In genomic region chr20:38260378-38261053, GRCh38 we compare ENCODE assay signal across 11 cellular contexts. TPM values are rescaled to one million over a fixed set of nuclear protein-coding genes. Genes with fewer than 3 reads are reported as not detected.
A peak's percentile ranks its signal among the peaks of the same experiment; 100 is the strongest.
DNase-seq lines count a peak whose midpoint lies in the region; ATAC-seq lines count a peak whose summit lies in the region.
"Had no signal": no experiment of that assay in that cellular context is flagged by ENCODE, and none has a peak within 500 bp of the region (broad histone marks: within the 10 kb centered on the region; RNA-seq: fewer than 3 reads in every experiment).

KIAA1755 (minus strand) TSS chr20:38260735; CDS start chr20:38260500, 235 bp downstream.

- H3K4me1 Mint-ChIP-seq in activated T-helper 17 cell treated with anti-CD3 and anti-CD28 coated beads, Interleukin-2, amount 50 U/mL, for 72 hours = no peaks in the 10 kb centered on the region

- H3K27me3 Mint-ChIP-seq in activated T-helper 17 cell treated with anti-CD3 and anti-CD28 coated beads, Interleukin-2, amount 50 U/mL, for 72 hours = peaks cover 58% of the 10 kb centered on the region

- H3K4me3 ChIP-seq in right cardiac atrium (ENCODE audit: low read length) = peak within 1 kb of the TSS; percentile 54

- peak; percentile 87 to 90 for ATAC-seq in right cardiac atrium
- no peak for ATAC-seq in activated T-helper 17 cell treated with anti-CD3 and anti-CD28 coated beads, Interleukin-2, amount 50 U/mL, for 72 hours (replicated peaks)
- ATAC-seq in GM19395 (IDR thresholded peaks at IDR 0.05; ENCODE audit: unreplicated experiment) = no peak
- no peak for ATAC-seq in HG02870 (IDR thresholded peaks at IDR 0.05; ENCODE audit: unreplicated experiment)

- peak within 1 kb of the TSS; percentile 59 for H3K27ac ChIP-seq in right cardiac atrium (ENCODE audit: low read length)

- H3K27me3 ChIP-seq in right cardiac atrium (ENCODE audit: control insufficient read depth, insufficient read depth) = peaks cover 3% of the 10 kb centered on the region

- H3K9me3 Mint-ChIP-seq in activated T-helper 17 cell treated with anti-CD3 and anti-CD28 coated beads, Interleukin-2, amount 50 U/mL, for 72 hours = no peaks in the 10 kb centered on the region

- intact Hi-C loops in right cardiac atrium (cut with DNase I) (no loop called here), posterior vena cava (cut with DNase I) (no loop called here)

- DNase-seq in Ammon's horn (ENCODE audit: low spot score) = peak; percentile 84
- DNase-seq in anterior cingulate cortex (lab: John Stamatoyannopoulos, UW) = peak in 52 of 58 donors; percentile 17 to 90 (median 64)
- DNase-seq in right cardiac atrium = peak; percentile 76 to 91 (median 89)
- peak; percentile 86 for DNase-seq in posterior vena cava (ENCODE audit: low spot score)
- DNase-seq in activated CD4-positive, CD25-positive, alpha-beta regulatory T cell treated with anti-CD3 and anti-CD28 coated beads, Interleukin-2, amount 50 U/mL, for 72 hours = no peak
- DNase-seq: NCI-H2081 had no signal

- 5% methylated on average over 64 of the region's 65 CpGs for WGBS in right cardiac atrium

- no peak within 1 kb of the TSS for H3K27ac Mint-ChIP-seq in activated T-helper 17 cell treated with anti-CD3 and anti-CD28 coated beads, Interleukin-2, amount 50 U/mL, for 72 hours

- peaks cover 2% of the 10 kb centered on the region for H3K4me1 ChIP-seq in right cardiac atrium (ENCODE audit: control insufficient read depth, insufficient read depth, low read length)

- H3K36me3 Mint-ChIP-seq in activated T-helper 17 cell treated with anti-CD3 and anti-CD28 coated beads, Interleukin-2, amount 50 U/mL, for 72 hours (ENCODE audit: low read depth) = no peaks in the 10 kb centered on the region

- H3K9me3 ChIP-seq in right cardiac atrium (ENCODE audit: control insufficient read depth, low read length) = no peaks in the 10 kb centered on the region

- no peak within 1 kb of the TSS for H3K4me3 Mint-ChIP-seq in activated T-helper 17 cell treated with anti-CD3 and anti-CD28 coated beads, Interleukin-2, amount 50 U/mL, for 72 hours

RNA-seq across cellular contexts. Expression of gene KIAA1755, which starts in this region (rescaled TPM):
- total RNA-seq in right cardiac atrium = 10 to 100 TPM; 13.6 to 18.7 (median 17.5) TPM
- polyA plus RNA-seq in right cardiac atrium = 5.8 TPM
- 10 to 100 TPM; 12.9 to 18.6 TPM for total RNA-seq in posterior vena cava
- total RNA-seq in activated T-helper 17 cell treated with anti-CD3 and anti-CD28 coated beads, Interleukin-2, amount 50 U/mL, for 72 hours = not detected
- total RNA-seq: activated CD8-positive, alpha-beta memory T cell treated with anti-CD3 and anti-CD28 coated beads for 36 hours; H4 had no signal

Comparison
In these comparisons a context has a peak if more than half of its experiments do, and no peak if none do; other contexts are left out.
1. RNA of gene KIAA1755 (total RNA-seq): 12.9 to 18.6 TPM in posterior vena cava and 13.6 to 18.7 TPM in right cardiac atrium; not detected in activated T-helper 17 cell treated with anti-CD3 and anti-CD28 coated beads, Interleukin-2, amount 50 U/mL, for 72 hours; every median in the first group is over 10 times any median in the second.
2. ATAC-seq: peak in right cardiac atrium (2 of 2); none in activated T-helper 17 cell treated with anti-CD3 and anti-CD28 coated beads, Interleukin-2, amount 50 U/mL, for 72 hours (single experiment), GM19395 (single experiment) and HG02870 (single experiment).